Comparison of ENCODE assay signal across 1 cellular context in the genomic region with DNA sequence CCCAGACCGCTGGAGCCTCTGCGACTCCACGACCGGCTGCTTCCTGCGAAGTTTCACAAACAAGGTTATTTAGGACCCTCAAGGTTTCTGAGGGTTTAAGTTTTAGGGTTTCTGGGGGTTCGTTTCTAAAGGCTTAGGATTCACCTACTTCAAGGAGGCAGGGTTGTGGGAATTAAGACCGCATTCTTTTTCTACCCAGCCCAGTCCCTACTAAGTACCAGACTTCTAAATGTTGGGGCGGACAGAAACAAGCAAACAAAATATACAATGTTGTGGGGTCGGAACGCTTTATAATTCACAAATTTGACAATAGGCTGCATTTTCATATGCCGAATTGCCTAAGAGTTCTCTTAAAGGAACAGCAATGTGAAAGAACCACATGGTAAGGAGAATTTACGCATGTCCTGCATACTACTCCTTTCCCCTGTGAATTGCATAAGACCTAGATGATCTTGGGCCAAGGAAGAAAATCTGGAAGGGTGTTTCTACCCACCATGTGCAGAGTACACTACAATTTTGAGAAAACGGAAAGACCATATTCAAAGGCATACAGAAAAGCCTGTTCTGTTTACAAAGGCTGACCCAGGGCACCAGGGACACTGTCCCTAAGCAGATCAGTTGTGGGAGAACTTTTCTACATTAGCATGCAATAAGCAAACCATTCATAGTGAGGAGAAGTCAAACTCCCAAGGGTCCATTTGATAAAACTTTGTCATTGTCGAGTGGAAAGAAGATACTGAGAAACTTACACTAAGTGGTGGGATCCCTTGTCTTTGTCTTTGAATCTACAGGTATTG.
TF ChIP-seq lines count a peak whose summit lies in the region.

No MANE protein-coding gene starts in this region.

TF ChIP-seq in GM23338, 12 proteins besides CTCF, POLR2A, EP300 and RAD21 (continued from another document):
- TF ChIP-seq, protein P1, sequence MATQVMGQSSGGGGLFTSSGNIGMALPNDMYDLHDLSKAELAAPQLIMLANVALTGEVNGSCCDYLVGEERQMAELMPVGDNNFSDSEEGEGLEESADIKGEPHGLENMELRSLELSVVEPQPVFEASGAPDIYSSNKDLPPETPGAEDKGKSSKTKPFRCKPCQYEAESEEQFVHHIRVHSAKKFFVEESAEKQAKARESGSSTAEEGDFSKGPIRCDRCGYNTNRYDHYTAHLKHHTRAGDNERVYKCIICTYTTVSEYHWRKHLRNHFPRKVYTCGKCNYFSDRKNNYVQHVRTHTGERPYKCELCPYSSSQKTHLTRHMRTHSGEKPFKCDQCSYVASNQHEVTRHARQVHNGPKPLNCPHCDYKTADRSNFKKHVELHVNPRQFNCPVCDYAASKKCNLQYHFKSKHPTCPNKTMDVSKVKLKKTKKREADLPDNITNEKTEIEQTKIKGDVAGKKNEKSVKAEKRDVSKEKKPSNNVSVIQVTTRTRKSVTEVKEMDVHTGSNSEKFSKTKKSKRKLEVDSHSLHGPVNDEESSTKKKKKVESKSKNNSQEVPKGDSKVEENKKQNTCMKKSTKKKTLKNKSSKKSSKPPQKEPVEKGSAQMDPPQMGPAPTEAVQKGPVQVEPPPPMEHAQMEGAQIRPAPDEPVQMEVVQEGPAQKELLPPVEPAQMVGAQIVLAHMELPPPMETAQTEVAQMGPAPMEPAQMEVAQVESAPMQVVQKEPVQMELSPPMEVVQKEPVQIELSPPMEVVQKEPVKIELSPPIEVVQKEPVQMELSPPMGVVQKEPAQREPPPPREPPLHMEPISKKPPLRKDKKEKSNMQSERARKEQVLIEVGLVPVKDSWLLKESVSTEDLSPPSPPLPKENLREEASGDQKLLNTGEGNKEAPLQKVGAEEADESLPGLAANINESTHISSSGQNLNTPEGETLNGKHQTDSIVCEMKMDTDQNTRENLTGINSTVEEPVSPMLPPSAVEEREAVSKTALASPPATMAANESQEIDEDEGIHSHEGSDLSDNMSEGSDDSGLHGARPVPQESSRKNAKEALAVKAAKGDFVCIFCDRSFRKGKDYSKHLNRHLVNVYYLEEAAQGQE (IDR thresholded peaks at IDR 0.05; ENCODE audit: unreplicated experiment): no peak
- TF ChIP-seq JUNB (IDR thresholded peaks at IDR 0.05; ENCODE audit: unreplicated experiment) (no peak), CREB1 (CRISPR knock-in tag; IDR thresholded peaks at IDR 0.05; ENCODE audit: low read depth) (no peak)
